Comparison of ENCODE assay signal across 1 cellular context in genomic region chr15:92608866-92609700, GRCh38.
TF ChIP-seq lines count a peak whose summit lies in the region.

No MANE protein-coding gene starts in this region.

TF ChIP-seq in H1, 55 proteins besides CTCF, POLR2A, EP300 and RAD21:
- no peak for TF ChIP-seq BCL11A (IDR thresholded peaks at IDR 0.05; ENCODE audit: low read depth in 2 of 2, low read length in 2 of 2)
- no peak for TF ChIP-seq GABPA (IDR thresholded peaks at IDR 0.05; ENCODE audit: borderline replicate concordance, insufficient read depth, low read length)
- no peak for TF ChIP-seq KDM1A (IDR thresholded peaks at IDR 0.05; ENCODE audit: borderline replicate concordance, low read length)
- no peak for TF ChIP-seq SIN3A (conservative IDR thresholded peaks at IDR 0.05 in 1 of 2, IDR thresholded peaks at IDR 0.05 in 1 of 2; ENCODE audit: low read depth in 1 of 2, low read length in 2 of 2)
- TF ChIP-seq EGR1 (IDR thresholded peaks at IDR 0.05; ENCODE audit: borderline replicate concordance, low read depth, low read length): no peak
- no peak for TF ChIP-seq GTF2F1 (IDR thresholded peaks at IDR 0.05; ENCODE audit: borderline replicate concordance, low read depth, low read length)
- TF ChIP-seq TBP (IDR thresholded peaks at IDR 0.05; ENCODE audit: low read depth, low read length): no peak
- TF ChIP-seq JUND (IDR thresholded peaks at IDR 0.05; ENCODE audit: low read length): no peak
- no peak for TF ChIP-seq SUZ12 (IDR thresholded peaks at IDR 0.05; ENCODE audit: low read length)
- no peak for TF ChIP-seq SIRT6 (IDR thresholded peaks at IDR 0.05; ENCODE audit: low read length)
- TF ChIP-seq RXRA (IDR thresholded peaks at IDR 0.05; ENCODE audit: insufficient read depth, low read depth, low read length): no peak
- no peak for TF ChIP-seq EZH2 (IDR thresholded peaks at IDR 0.05; ENCODE audit: low read depth, low read length, severe bottlenecking)
- no peak for TF ChIP-seq SP2 (IDR thresholded peaks at IDR 0.05; ENCODE audit: low read length)
- no peak for TF ChIP-seq SAP30 (IDR thresholded peaks at IDR 0.05; ENCODE audit: insufficient read depth, insufficient replicate concordance, low read length)
- no peak for TF ChIP-seq MAX (IDR thresholded peaks at IDR 0.05)
TF ChIP-seq in H1: peak in this region for 0.
